14 cellular contexts compared by ENCODE assay signal in genomic region chr18:74734013-74734444, GRCh38.
"Had no signal": no experiment of that assay in that cellular context is flagged by ENCODE, and none has a peak within 500 bp of the region (broad histone marks: within the 10 kb centered on the region; RNA-seq: fewer than 3 reads in every experiment).

No MANE protein-coding gene starts in this region.

- H3K27ac ChIP-seq: breast epithelium, neural progenitor cell, ovary, tibial artery had no signal

- H3K9me3 Mint-ChIP-seq: neural progenitor cell; stimulated activated naive B cell treated with anti-CD40 and anti-IgM and Interleukin-4, amounts not matched to agents 10 μg/mL and 1 μg/mL and 100 μg/mL, for 72 hours; T-cell had no signal

- DNase-seq: activated CD4-positive, alpha-beta T cell treated with anti-CD3 and anti-CD28 coated beads, Interleukin-2, amount 50 U/mL, for 1 hour; activated CD8-positive, alpha-beta memory T cell treated with anti-CD3 and anti-CD28 coated beads for 24 hours; activated naive CD4-positive, alpha-beta T cell; aorta; ovary; SK-N-SH; stimulated activated CD4-positive, alpha-beta T cell treated with anti-CD3 and anti-CD28 coated beads, Interleukin-2, amount 100 ng/mL, for 48 hours; stimulated activated naive B cell treated with anti-CD40 and anti-IgM and Interleukin-4, amounts not matched to agents 10 μg/mL and 1 μg/mL and 100 μg/mL, for 72 hours; T-cell; T1000; tibial artery had no signal

- H3K36me3 ChIP-seq: breast epithelium, neural progenitor cell, ovary, tibial artery had no signal

- H3K4me3 ChIP-seq: breast epithelium, neural progenitor cell, ovary, tibial artery had no signal

- H3K4me1 ChIP-seq: breast epithelium, neural progenitor cell, tibial artery had no signal

- H3K4me3 Mint-ChIP-seq: neural progenitor cell; stimulated activated naive B cell treated with anti-CD40 and anti-IgM and Interleukin-4, amounts not matched to agents 10 μg/mL and 1 μg/mL and 100 μg/mL, for 72 hours; T-cell had no signal

- H3K27me3 Mint-ChIP-seq: stimulated activated naive B cell treated with anti-CD40 and anti-IgM and Interleukin-4, amounts not matched to agents 10 μg/mL and 1 μg/mL and 100 μg/mL, for 72 hours; T-cell had no signal

- H3K27ac Mint-ChIP-seq: neural progenitor cell; stimulated activated naive B cell treated with anti-CD40 and anti-IgM and Interleukin-4, amounts not matched to agents 10 μg/mL and 1 μg/mL and 100 μg/mL, for 72 hours; T-cell had no signal

- H3K9me3 ChIP-seq: breast epithelium, ovary, SK-N-SH, tibial artery had no signal

- H3K9ac ChIP-seq: neural progenitor cell, SK-N-SH had no signal

- H3K36me3 Mint-ChIP-seq: neural progenitor cell had no signal

- H3K27me3 ChIP-seq: breast epithelium, neural progenitor cell, ovary, tibial artery had no signal

- ATAC-seq: activated CD4-positive, CD25-positive, alpha-beta regulatory T cell treated with anti-CD3 and anti-CD28 coated beads, Interleukin-2, amount 50 U/mL, for 24 hours; stimulated activated naive B cell treated with anti-CD40 and anti-IgM and Interleukin-4, amounts not matched to agents 10 μg/mL and 1 μg/mL and 100 μg/mL, for 72 hours; T-cell had no signal
